Comparison of ENCODE assay signal across 1 cellular context in genomic region chr15:58856090-58856489, GRCh38.
TF ChIP-seq lines count a peak whose summit lies in the region.

No MANE protein-coding gene starts in this region.

TF ChIP-seq in IMR-90, 13 proteins besides CTCF, POLR2A, EP300 and RAD21 (continued from another document):
- TF ChIP-seq, protein P1, sequence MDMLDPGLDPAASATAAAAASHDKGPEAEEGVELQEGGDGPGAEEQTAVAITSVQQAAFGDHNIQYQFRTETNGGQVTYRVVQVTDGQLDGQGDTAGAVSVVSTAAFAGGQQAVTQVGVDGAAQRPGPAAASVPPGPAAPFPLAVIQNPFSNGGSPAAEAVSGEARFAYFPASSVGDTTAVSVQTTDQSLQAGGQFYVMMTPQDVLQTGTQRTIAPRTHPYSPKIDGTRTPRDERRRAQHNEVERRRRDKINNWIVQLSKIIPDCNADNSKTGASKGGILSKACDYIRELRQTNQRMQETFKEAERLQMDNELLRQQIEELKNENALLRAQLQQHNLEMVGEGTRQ (IDR thresholded peaks at IDR 0.05; ENCODE audit: low read depth, low read length), result no peak
- TF ChIP-seq, protein P2, sequence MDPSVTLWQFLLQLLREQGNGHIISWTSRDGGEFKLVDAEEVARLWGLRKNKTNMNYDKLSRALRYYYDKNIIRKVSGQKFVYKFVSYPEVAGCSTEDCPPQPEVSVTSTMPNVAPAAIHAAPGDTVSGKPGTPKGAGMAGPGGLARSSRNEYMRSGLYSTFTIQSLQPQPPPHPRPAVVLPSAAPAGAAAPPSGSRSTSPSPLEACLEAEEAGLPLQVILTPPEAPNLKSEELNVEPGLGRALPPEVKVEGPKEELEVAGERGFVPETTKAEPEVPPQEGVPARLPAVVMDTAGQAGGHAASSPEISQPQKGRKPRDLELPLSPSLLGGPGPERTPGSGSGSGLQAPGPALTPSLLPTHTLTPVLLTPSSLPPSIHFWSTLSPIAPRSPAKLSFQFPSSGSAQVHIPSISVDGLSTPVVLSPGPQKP (IDR thresholded peaks at IDR 0.05; ENCODE audit: borderline replicate concordance, low read depth, low read length), result no peak
- no peak for TF ChIP-seq CEBPB (IDR thresholded peaks at IDR 0.05; ENCODE audit: low read depth, low read length)
- TF ChIP-seq FOS (IDR thresholded peaks at IDR 0.05; ENCODE audit: low read depth, low read length), result no peak
- TF ChIP-seq RCOR1 (IDR thresholded peaks at IDR 0.05; ENCODE audit: insufficient replicate concordance, low read length), result no peak
- TF ChIP-seq MAZ (IDR thresholded peaks at IDR 0.05; ENCODE audit: borderline replicate concordance, low read depth, low read length), result no peak
